In genomic region chr2:107719781-107720180, GRCh38 we compare ENCODE assay signal across 21 cellular contexts.
DNase-seq lines count a peak whose midpoint lies in the region; ATAC-seq, FAIRE-seq and TF ChIP-seq lines count a peak whose summit lies in the region.
"Had no signal": no experiment of that assay in that cellular context is flagged by ENCODE, and none has a peak within 500 bp of the region (broad histone marks: within the 10 kb centered on the region; RNA-seq: fewer than 3 reads in every experiment).

No MANE protein-coding gene starts in this region.

- CTCF ChIA-PET in H1 (lab: Charles Lee; ENCODE audit: partially characterized antibody) = no interaction called here
- CTCF ChIA-PET in naive thymus-derived CD4-positive, alpha-beta T cell (lab: Charles Lee) = no interaction called here

- DNase-seq in Ammon's horn (ENCODE audit: low spot score) = peak; percentile 4
- DNase-seq in G401 (ENCODE audit: low spot score) = peak; percentile 8
- DNase-seq in NCI-H69 (lab: John Stamatoyannopoulos, UW) = peak; percentile 89
- DNase-seq in H1 (ENCODE audit: low read depth in 1 of 2, low spot score in 2 of 2) = no peak
- no peak for DNase-seq in naive thymus-derived CD4-positive, alpha-beta T cell
- no peak for DNase-seq in LoVo (ENCODE audit: low spot score)
- DNase-seq: Caco-2; CD4-positive, alpha-beta memory T cell; DMS 273 treated with DMSO at 0.1 percent for 48 hours; GM23248; Kasumi-1; NCI-H1092; NCI-H2081 treated with DMSO at 0.1 percent for 48 hours; OCI-M1 had no signal

- H2BK12ac ChIP-seq in H1 (ENCODE audit: low read depth, low read length) = no peak overlapping the region

- H3K23ac ChIP-seq in H1 (ENCODE audit: insufficient read length) = no peak overlapping the region

- POLR2A ChIA-PET in H1 (lab: Charles Lee; ENCODE audit: partially characterized antibody) = no interaction called here
- POLR2A ChIA-PET in naive thymus-derived CD4-positive, alpha-beta T cell (lab: Charles Lee) = no interaction called here

- H3K4me1 ChIP-seq in H1 (replicated peaks in 1 of 4; ENCODE audit: control insufficient read depth in 3 of 4, insufficient read depth in 4 of 4, low read length in 3 of 4) = no peaks in the 10 kb centered on the region; a peak in 1 of 7 replicates
- H3K4me1 ChIP-seq in naive thymus-derived CD4-positive, alpha-beta T cell (ENCODE audit: control insufficient read depth in 2 of 2, insufficient read depth in 2 of 2, low read length in 2 of 2) = no peaks in the 10 kb centered on the region
- H3K4me1 ChIP-seq: BLaER1 treated with 17β-estradiol and CSF1 and Interleukin-3, amounts not matched to agents 10 nM and 100 nM; Caco-2 had no signal

- WGBS in H1 (ENCODE audit: extremely low coverage in 1 of 2, insufficient coverage in 1 of 2, insufficient read length in 1 of 2, insufficient replicate concordance in 2 of 2, low coverage in 1 of 2, low lambda C conversion rate in 2 of 2, missing lambda C conversion rate in 1 of 2), 2 experiments = 86% methylated on average over 9 of the region's 9 CpGs; no CpG with 5 or more reads in 1 of the 2 experiments

- H2AFZ ChIP-seq in H1 (ENCODE audit: low read length) = no peak overlapping the region
- H2AFZ ChIP-seq: GM23248 had no signal

- H3K9ac ChIP-seq in H1 (replicated peaks in 1 of 4; ENCODE audit: extremely low read depth in 1 of 4, low read depth in 3 of 4, low read length in 3 of 4) = no peak overlapping the region
- H3K9ac ChIP-seq: BLaER1 treated with 17β-estradiol and CSF1 and Interleukin-3, amounts not matched to agents 10 nM and 100 nM; GM23248 had no signal

- no peak overlapping the region for H3K4me3 ChIP-seq in H1 (ENCODE audit: extremely low read depth in 1 of 4, insufficient read depth in 2 of 4, low read depth in 3 of 4, low read length in 4 of 4)
- H3K4me3 ChIP-seq in naive thymus-derived CD4-positive, alpha-beta T cell (ENCODE audit: low read length) = no peak overlapping the region
- H3K4me3 ChIP-seq: BLaER1 treated with 17β-estradiol and CSF1 and Interleukin-3, amounts not matched to agents 10 nM and 100 nM; GM23248 had no signal

- no peak overlapping the region for H4K5ac ChIP-seq in H1 (ENCODE audit: insufficient read length, low read depth, low read length)

- H3K4me2 ChIP-seq in H1 (ENCODE audit: insufficient read depth in 1 of 2, low read depth in 2 of 2, low read length in 2 of 2) = no peak overlapping the region
- H3K4me2 ChIP-seq: BLaER1 treated with 17β-estradiol and CSF1 and Interleukin-3, amounts not matched to agents 10 nM and 100 nM had no signal

- H3K27ac Mint-ChIP-seq in naive thymus-derived CD4-positive, alpha-beta T cell = no peak overlapping the region
- H3K27ac Mint-ChIP-seq: CD4-positive, alpha-beta memory T cell had no signal

- no peak overlapping the region for H2BK20ac ChIP-seq in H1 (ENCODE audit: low read length)

- no peaks in the 10 kb centered on the region for H4K20me1 ChIP-seq in H1 (replicated peaks in 1 of 2; ENCODE audit: control insufficient read depth in 1 of 2, insufficient read depth in 2 of 2, low read length in 2 of 2)
- H4K20me1 ChIP-seq: BLaER1 treated with 17β-estradiol and CSF1 and Interleukin-3, amounts not matched to agents 10 nM and 100 nM had no signal

- FAIRE-seq in H1 (lab: Jason Lieb, UNC) = no peak
- FAIRE-seq: GM12891, RCC 7860 had no signal

- ATAC-seq in HG03342 (IDR thresholded peaks at IDR 0.05; ENCODE audit: unreplicated experiment) = no peak
- ATAC-seq in HG03571 (IDR thresholded peaks at IDR 0.05; ENCODE audit: unreplicated experiment) = no peak
- no peak for ATAC-seq in naive thymus-derived CD4-positive, alpha-beta T cell
- ATAC-seq: HCT116, Right ventricle myocardium inferior had no signal

- 0 out of 2 replicates have a peak overlapping the region, but pooled peaks have one; percentile 28 for H3K18ac ChIP-seq in H1 (ENCODE audit: extremely low read depth, low read length)

- H2BK120ac ChIP-seq in H1 (replicated peaks; ENCODE audit: low read depth, low read length) = no peak overlapping the region

- H4K8ac ChIP-seq in H1 (ENCODE audit: extremely low read depth, insufficient read depth, low read length) = no peak overlapping the region; the same call in 1 of the 2 replicates

- H3K4ac ChIP-seq in H1 (replicated peaks; ENCODE audit: insufficient read length, low read depth, low read length) = no peak overlapping the region

- intact Hi-C loops in naive thymus-derived CD4-positive, alpha-beta T cell (cut with micrococcal nuclease) = no loop called here

- TF ChIP-seq EP300 in H1 (IDR thresholded peaks at IDR 0.05; ENCODE audit: borderline replicate concordance in 1 of 2, low read depth in 2 of 2, low read length in 2 of 2) = no peak

- no peak overlapping the region for H3K4me3 Mint-ChIP-seq in naive thymus-derived CD4-positive, alpha-beta T cell
- H3K4me3 Mint-ChIP-seq: CD4-positive, alpha-beta memory T cell had no signal

- no peak overlapping the region for H2AK5ac ChIP-seq in H1 (ENCODE audit: low read depth, low read length)

- H3K27ac ChIP-seq in H1 (ENCODE audit: low read depth, low read length) = no peak overlapping the region
- no peak overlapping the region for H3K27ac ChIP-seq in naive thymus-derived CD4-positive, alpha-beta T cell (ENCODE audit: low read depth, low read length)
- H3K27ac ChIP-seq: BLaER1 treated with 17β-estradiol and CSF1 and Interleukin-3, amounts not matched to agents 10 nM and 100 nM; GM23248 had no signal

- no peak overlapping the region for H4K91ac ChIP-seq in H1 (replicated peaks; ENCODE audit: insufficient read length, low read length)

- H3K27me3 ChIP-seq in H1 (replicated peaks in 1 of 4; ENCODE audit: control insufficient read depth in 3 of 4, extremely low read depth in 1 of 4, insufficient read depth in 3 of 4, low read length in 3 of 4) = no peaks in the 10 kb centered on the region
- no peaks in the 10 kb centered on the region for H3K27me3 ChIP-seq in naive thymus-derived CD4-positive, alpha-beta T cell (ENCODE audit: control insufficient read depth in 2 of 2, insufficient read depth in 2 of 2, low read length in 2 of 2)
- H3K27me3 ChIP-seq: BLaER1 treated with 17β-estradiol and CSF1 and Interleukin-3, amounts not matched to agents 10 nM and 100 nM had no signal

- H3K79me1 ChIP-seq in H1 (ENCODE audit: low read depth, low read length) = no peaks in the 10 kb centered on the region

- no peak for TF ChIP-seq CTCF in H1 (IDR thresholded peaks at IDR 0.05; ENCODE audit: control extremely low read depth in 1 of 3, insufficient read depth in 1 of 3, low read depth in 1 of 3, low read length in 3 of 3)

- no peaks in the 10 kb centered on the region for H3K9me3 ChIP-seq in H1 (ENCODE audit: insufficient read depth in 2 of 2, low read depth in 1 of 2, low read length in 1 of 2)
- no peaks in the 10 kb centered on the region for H3K9me3 ChIP-seq in naive thymus-derived CD4-positive, alpha-beta T cell (ENCODE audit: control insufficient read depth in 2 of 3, low read length in 3 of 3)
- H3K9me3 ChIP-seq: BLaER1 treated with 17β-estradiol and CSF1 and Interleukin-3, amounts not matched to agents 10 nM and 100 nM; Caco-2 had no signal

- H3K79me2 ChIP-seq in H1 (ENCODE audit: control insufficient read depth in 1 of 2, insufficient read depth in 2 of 2, low read length in 2 of 2) = no peaks in the 10 kb centered on the region

- no peak overlapping the region for H3K56ac ChIP-seq in H1 (replicated peaks; ENCODE audit: insufficient read length, low read depth, low read length)

- in situ Hi-C loops in G401 (cut with HindIII; ENCODE audit: low sequenced_read_pairs) = no loop called here

- H3K36me3 Mint-ChIP-seq in naive thymus-derived CD4-positive, alpha-beta T cell = no peaks in the 10 kb centered on the region
- H3K36me3 Mint-ChIP-seq: CD4-positive, alpha-beta memory T cell had no signal

- H3K14ac ChIP-seq in H1 (ENCODE audit: insufficient read length) = no peak overlapping the region

- H2BK15ac ChIP-seq in H1 (ENCODE audit: low read length) = no peak overlapping the region

- TF ChIP-seq RAD21 in H1 (IDR thresholded peaks at IDR 0.05 in 1 of 2, conservative IDR thresholded peaks at IDR 0.05 in 1 of 2; ENCODE audit: low read depth in 2 of 2, low read length in 2 of 2) = no peak

- no peak overlapping the region for H2BK5ac ChIP-seq in H1 (ENCODE audit: low read depth, low read length)

- peaks cover 0 to 2% (median 0%) of the 10 kb centered on the region in 11 donors for H3K9me3 Mint-ChIP-seq in naive thymus-derived CD4-positive, alpha-beta T cell

- no peaks in the 10 kb centered on the region for H3K4me1 Mint-ChIP-seq in naive thymus-derived CD4-positive, alpha-beta T cell
- H3K4me1 Mint-ChIP-seq: CD4-positive, alpha-beta memory T cell had no signal

- H3K36me3 ChIP-seq in H1 (ENCODE audit: control insufficient read depth in 2 of 4, insufficient read depth in 4 of 4, low read length in 3 of 4) = no peaks in the 10 kb centered on the region
- H3K36me3 ChIP-seq in naive thymus-derived CD4-positive, alpha-beta T cell (ENCODE audit: control insufficient read depth in 2 of 3, insufficient read depth in 3 of 3, low read length in 3 of 3) = no peaks in the 10 kb centered on the region
- H3K36me3 ChIP-seq: BLaER1 treated with 17β-estradiol and CSF1 and Interleukin-3, amounts not matched to agents 10 nM and 100 nM had no signal

- H3K23me2 ChIP-seq in H1 (ENCODE audit: low read depth, low read length) = no peaks in the 10 kb centered on the region

- no peak for TF ChIP-seq POLR2A in H1 (IDR thresholded peaks at IDR 0.05; ENCODE audit: control extremely low read depth in 1 of 2, low read depth in 2 of 2, low read length in 2 of 2)

- H3K27me3 Mint-ChIP-seq in naive thymus-derived CD4-positive, alpha-beta T cell = peaks cover 0 to 11% (median 0%) of the 10 kb centered on the region in 5 donors

TF ChIP-seq in H1, 55 proteins besides CTCF, POLR2A, EP300 and RAD21:
- no peak for TF ChIP-seq BRCA1 (IDR thresholded peaks at IDR 0.05; ENCODE audit: low read depth, low read length)
TF ChIP-seq in H1: peak in this region for 0.

Comparison
In these comparisons a context has a peak if more than half of its experiments do, and no peak if none do; other contexts are left out.
1. DNase-seq: peak in Ammon's horn (single experiment), G401 (single experiment) and NCI-H69 (single experiment); none in H1 (0 of 2), naive thymus-derived CD4-positive, alpha-beta T cell (0 of 9) and LoVo (single experiment).